In the genomic region with DNA sequence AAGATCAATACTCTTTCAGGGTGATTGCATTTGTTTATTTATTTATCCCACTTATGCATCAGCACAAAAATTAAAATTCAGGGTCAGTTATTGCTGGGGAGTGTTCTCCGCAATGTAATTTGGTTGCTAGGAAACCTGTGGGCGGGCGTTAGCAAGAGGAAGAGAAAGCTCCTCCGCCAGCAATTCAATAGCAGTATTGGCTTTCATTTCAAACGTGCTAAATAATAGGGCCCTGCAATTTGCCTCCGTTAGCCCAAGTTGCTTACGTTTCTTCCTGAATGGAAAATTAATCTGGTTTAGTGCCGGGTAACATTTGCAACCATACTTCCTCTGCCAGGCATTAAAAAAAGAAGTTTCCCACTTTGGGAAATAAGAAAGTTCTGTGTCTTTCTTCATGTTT, we compare ENCODE assay signal across 9 cellular contexts. TPM values are rescaled to one million over a fixed set of nuclear protein-coding genes. Genes with fewer than 3 reads are reported as not detected.
DNase-seq lines count a peak whose midpoint lies in the region; ATAC-seq and TF ChIP-seq lines count a peak whose summit lies in the region.
"Had no signal": no experiment of that assay in that cellular context is flagged by ENCODE, and none has a peak within 500 bp of the region (broad histone marks: within the 10 kb centered on the region; RNA-seq: fewer than 3 reads in every experiment).

No MANE protein-coding gene starts in this region.

- ATAC-seq in GM18868 (IDR thresholded peaks at IDR 0.05; ENCODE audit: unreplicated experiment) (peak; percentile 81), HG02973 (IDR thresholded peaks at IDR 0.05; ENCODE audit: unreplicated experiment) (peak; percentile 93), heart right ventricle (peak in 7 of 8 donors; percentile 72 to 91 (median 87))

- H3K27ac Mint-ChIP-seq in MCF 10A (ENCODE audit: low read depth, unreplicated experiment): no peak overlapping the region

- no TSS peak for BruUV-seq in MCF 10A (replicated peaks; lab: Mats Ljungman, UMichigan)

- peaks cover 8% of the 10 kb centered on the region for H3K9me3 Mint-ChIP-seq in MCF 10A (ENCODE audit: unreplicated experiment)

- H3K4me3 Mint-ChIP-seq in MCF 10A (ENCODE audit: unreplicated experiment): no peak overlapping the region

- peak overlapping the region in 8 of 10 donors; percentile 18 to 79 (median 56) for H3K27ac ChIP-seq in heart right ventricle

- no peaks in the 10 kb centered on the region for H3K36me3 ChIP-seq in heart right ventricle

- H3K4me1 Mint-ChIP-seq in MCF 10A (ENCODE audit: insufficient read depth, unreplicated experiment): no peaks in the 10 kb centered on the region

- CTCF ChIA-PET in MCF 10A (lab: Yijun Ruan, JAX): interaction anchor here (0.7 to 1.1 kb wide), 2 partner anchors 11 to 133 kb away, joined by 3 to 4 read pairs; no protein-coding TSS in a partner anchor

- intact Hi-C loops in heart right ventricle (cut with DNase I): no loop called here
- intact Hi-C loops in MCF 10A (cut with micrococcal nuclease): no loop called here

- peak overlapping the region in 4 of 10 donors; percentile 8 to 23 (median 12) for H3K4me3 ChIP-seq in heart right ventricle
- H3K4me3 ChIP-seq: skin epidermis had no signal

- H3K27me3 ChIP-seq in heart right ventricle: no peaks in the 10 kb centered on the region

- 44 to 50% methylated on average over 8 of the region's 8 CpGs for WGBS in heart right ventricle, 2 donors

- H3K4me1 ChIP-seq in heart right ventricle: peaks cover 4 to 51% (median 10%) of the 10 kb centered on the region in 9 donors

- DNase-seq in NCI-H748 (lab: John Stamatoyannopoulos, UW; ENCODE audit: unreplicated experiment): peak; percentile 89
- DNase-seq in activated T-helper 9 cell treated with anti-CD3 and anti-CD28 coated beads, Interleukin-2, amount 50 U/mL, for 16 hours (ENCODE audit: low read depth): peak; percentile 41
- DNase-seq in heart right ventricle: peak; percentile 31 to 84
- DNase-seq in stimulated activated CD4-positive, alpha-beta T cell treated with anti-CD3 and anti-CD28 coated beads, Interleukin-12 subunit alpha, Interleukin-12 subunit beta, amount 100 ng/mL, for 48 hours (ENCODE audit: low read depth in 2 of 3, low spot score in 1 of 3): peak; percentile 22 to 60 (median 60)
- DNase-seq in islet precursor cell: no peak
- no peak for DNase-seq in MCF 10A (ENCODE audit: unreplicated experiment)

- H3K36me3 Mint-ChIP-seq in MCF 10A (ENCODE audit: insufficient read depth, unreplicated experiment): peaks cover 4% of the 10 kb centered on the region

- POLR2A ChIA-PET in MCF 10A (lab: Yijun Ruan, JAX): no interaction called here

- H3K27me3 Mint-ChIP-seq in MCF 10A (ENCODE audit: insufficient read depth, unreplicated experiment): peaks cover 51% of the 10 kb centered on the region

- no peaks in the 10 kb centered on the region for H3K9me3 ChIP-seq in heart right ventricle

- TF ChIP-seq CTCF in heart right ventricle (IDR thresholded peaks at IDR 0.05): no peak
- TF ChIP-seq CTCF in MCF 10A (IDR thresholded peaks at IDR 0.05; ENCODE audit: unreplicated experiment): no peak

RNA-seq across cellular contexts. Expression of gene PLCL2, which starts 35.5 kb away (rescaled TPM):
- 10 to 100 TPM; 35.5 to 79.8 (median 57.0) TPM for total RNA-seq in heart right ventricle
- 10 to 100 TPM in 1 of 2 donors, 1 to 10 TPM in 1; 8.7 to 12.8 TPM for polyA plus RNA-seq in heart right ventricle
- total RNA-seq in MCF 10A (2022): 0.17 and 0.51 TPM in 2 replicates

Comparison
In these comparisons a context has a peak if more than half of its experiments do, and no peak if none do; other contexts are left out.
1. DNase-seq: peak in NCI-H748 (single experiment), activated T-helper 9 cell treated with anti-CD3 and anti-CD28 coated beads, Interleukin-2, amount 50 U/mL, for 16 hours (single experiment), heart right ventricle (2 of 2) and stimulated activated CD4-positive, alpha-beta T cell treated with anti-CD3 and anti-CD28 coated beads, Interleukin-12 subunit alpha, Interleukin-12 subunit beta, amount 100 ng/mL, for 48 hours (3 of 3); none in islet precursor cell (single experiment) and MCF 10A (single experiment).
2. RNA of gene PLCL2, which starts 35.5 kb away (total RNA-seq): 35.5 to 79.8 TPM in heart right ventricle; 0.17 to 0.51 TPM in MCF 10A; every median in the first group is over 10 times any median in the second.
3. Peak in every context shown above with its lines, with median percentiles within 50 percentile points of each other: ATAC-seq.